Comparison of ENCODE assay signal across 22 cellular contexts in the genomic region with DNA sequence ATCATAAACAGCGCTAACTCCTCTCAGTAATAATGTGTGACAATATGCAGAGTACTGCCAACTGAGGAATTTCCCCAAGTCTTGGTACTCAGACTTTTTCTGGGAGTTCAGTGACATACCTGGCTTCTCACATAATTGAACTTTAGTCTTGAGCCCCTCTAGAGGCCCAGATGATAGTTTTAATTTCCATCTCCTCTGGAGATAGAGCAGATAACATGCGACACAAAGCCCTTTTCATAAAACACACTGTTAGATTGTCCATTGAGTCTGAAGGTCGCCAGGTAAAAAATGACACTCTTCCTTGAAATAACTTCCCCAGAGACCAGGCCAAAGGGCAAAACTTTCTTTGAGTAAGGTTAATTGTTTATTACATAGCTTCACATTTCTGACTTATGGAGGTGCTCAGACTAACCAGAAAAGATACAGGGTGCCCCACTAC.
DNase-seq lines count a peak whose midpoint lies in the region; ATAC-seq and TF ChIP-seq lines count a peak whose summit lies in the region.
"Had no signal": no experiment of that assay in that cellular context is flagged by ENCODE, and none has a peak within 500 bp of the region (broad histone marks: within the 10 kb centered on the region; RNA-seq: fewer than 3 reads in every experiment).

No MANE protein-coding gene starts in this region.

- TF ChIP-seq POLR2A in esophagus muscularis mucosa (IDR thresholded peaks at IDR 0.05; ENCODE audit: low read depth): no peak

- intact Hi-C loops in esophagus muscularis mucosa (cut with DNase I): no loop called here
- intact Hi-C loops in mucosa of descending colon (cut with DNase I, micrococcal nuclease): no loop called here

- H3K27me3 ChIP-seq in esophagus muscularis mucosa (no peaks in the 10 kb centered on the region), hepatocyte (no peaks in the 10 kb centered on the region)
- H3K27me3 ChIP-seq: BE2C, BLaER1 had no signal

- H3K79me2 ChIP-seq in hepatocyte: no peaks in the 10 kb centered on the region

- TF ChIP-seq CTCF in esophagus muscularis mucosa (IDR thresholded peaks at IDR 0.05): no peak
- TF ChIP-seq CTCF in hepatocyte (IDR thresholded peaks at IDR 0.05; ENCODE audit: poor library complexity): no peak
- TF ChIP-seq CTCF in mucosa of descending colon (IDR thresholded peaks at IDR 0.05): no peak

- H3K9me2 ChIP-seq in hepatocyte (replicated peaks; ENCODE audit: insufficient read depth): no peaks in the 10 kb centered on the region

- H3K4me1 ChIP-seq in esophagus muscularis mucosa: peaks cover 0 to 9% (median 0%) of the 10 kb centered on the region in 4 donors
- H3K4me1 ChIP-seq in hepatocyte (ENCODE audit: insufficient read depth): peaks cover 28% of the 10 kb centered on the region
- no peaks in the 10 kb centered on the region for H3K4me1 ChIP-seq in mucosa of descending colon (ENCODE audit: low read depth)
- H3K4me1 ChIP-seq: BLaER1 had no signal

- no peak overlapping the region for H2AFZ ChIP-seq in hepatocyte

- H3K36me3 ChIP-seq in esophagus muscularis mucosa: no peaks in the 10 kb centered on the region
- H3K36me3 ChIP-seq in hepatocyte (replicated peaks; ENCODE audit: insufficient read depth, low read depth): no peaks in the 10 kb centered on the region
- H3K36me3 ChIP-seq in mucosa of descending colon (ENCODE audit: low read depth): no peaks in the 10 kb centered on the region
- H3K36me3 ChIP-seq: BE2C, BLaER1 had no signal

- WGBS in esophagus muscularis mucosa: 90% methylated on average over 3 of the region's 3 CpGs
- WGBS in hepatocyte (ENCODE audit: low lambda C conversion rate, missing lambda C conversion rate): 72% methylated on average over 3 of the region's 3 CpGs

- no peaks in the 10 kb centered on the region for H4K20me1 ChIP-seq in hepatocyte (ENCODE audit: insufficient read depth, poor library complexity, severe bottlenecking)
- H4K20me1 ChIP-seq: BLaER1 had no signal

- peak overlapping the region; percentile 31 for H3K4me2 ChIP-seq in hepatocyte
- H3K4me2 ChIP-seq: BLaER1 had no signal

- ATAC-seq in mucosa of descending colon: peak; percentile 41
- ATAC-seq: GM12878 had no signal

- H3K27ac ChIP-seq in esophagus muscularis mucosa (replicated peaks in 1 of 4) (no peak overlapping the region), hepatocyte (peak overlapping the region; percentile 71)
- H3K27ac ChIP-seq: BLaER1 had no signal

- no peaks in the 10 kb centered on the region for H3K9me3 ChIP-seq in esophagus muscularis mucosa
- H3K9me3 ChIP-seq in hepatocyte (ENCODE audit: low read depth): no peaks in the 10 kb centered on the region
- no peaks in the 10 kb centered on the region for H3K9me3 ChIP-seq in mucosa of descending colon
- H3K9me3 ChIP-seq: BE2C, BLaER1 had no signal

- DNase-seq in esophagus muscularis mucosa (ENCODE audit: extremely low spot score) (peak; percentile 29), hepatocyte (ENCODE audit: low spot score) (no peak), mucosa of descending colon (no peak), amniotic stem cell (lab: John Stamatoyannopoulos, UW) (no peak)
- no peak for DNase-seq in activated naive CD4-positive, alpha-beta T cell (lab: John Stamatoyannopoulos, UW)
- DNase-seq: 8988T; ACHN; BE2C; C1 segment of cervical spinal cord; CD4-positive, alpha-beta memory T cell; CD4-positive, CD25-positive, alpha-beta regulatory T cell; CD8-positive, alpha-beta memory T cell; COR-L47; DMS 273 treated with DMSO at 0.1 percent for 48 hours; DMS153; DMS53; DMS79; DND-41; EL; GDM1 had no signal

- TF ChIP-seq EP300 in esophagus muscularis mucosa (IDR thresholded peaks at IDR 0.05): no peak

- H3K4me3 ChIP-seq in esophagus muscularis mucosa (no peak overlapping the region), hepatocyte (no peak overlapping the region), mucosa of descending colon (no peak overlapping the region)
- H3K4me3 ChIP-seq: BLaER1, GM12878 had no signal
